11 cellular contexts compared by ENCODE assay signal in genomic region chr12:63940295-63940997, GRCh38.
A peak's percentile ranks its signal among the peaks of the same experiment; 100 is the strongest.
DNase-seq lines count a peak whose midpoint lies in the region; ATAC-seq and TF ChIP-seq lines count a peak whose summit lies in the region.
"Had no signal": no experiment of that assay in that cellular context is flagged by ENCODE, and none has a peak within 500 bp of the region (broad histone marks: within the 10 kb centered on the region; RNA-seq: fewer than 3 reads in every experiment).

No MANE protein-coding gene starts in this region.

- peaks cover 27% of the 10 kb centered on the region for H3K4me1 Mint-ChIP-seq in MCF 10A (ENCODE audit: insufficient read depth, unreplicated experiment)
- H3K4me1 Mint-ChIP-seq: activated CD4-positive, alpha-beta T cell treated with anti-CD3 and anti-CD28 coated beads, Interleukin-2, amount 10 ng/mL, durations not matched to agents 7 days and 5 days; activated naive CD4-positive, alpha-beta T cell treated with anti-CD3 and anti-CD28 coated beads, Interleukin-2, amount 10 ng/mL, durations not matched to agents 7 days and 5 days had no signal

- H3K4me3 Mint-ChIP-seq in MCF 10A (ENCODE audit: unreplicated experiment) = no peak overlapping the region
- H3K4me3 Mint-ChIP-seq: activated CD4-positive, alpha-beta T cell treated with anti-CD3 and anti-CD28 coated beads, Interleukin-2, amount 10 ng/mL, durations not matched to agents 7 days and 5 days; activated naive CD4-positive, alpha-beta T cell treated with anti-CD3 and anti-CD28 coated beads, Interleukin-2, amount 10 ng/mL, durations not matched to agents 7 days and 5 days; CD4-positive, CD25-positive, alpha-beta regulatory T cell had no signal

- intact Hi-C loops in MCF 10A (cut with micrococcal nuclease) = no loop called here

- H3K4me1 ChIP-seq in BLaER1 treated with 17β-estradiol and CSF1 and Interleukin-3, amounts not matched to agents 10 nM and 100 nM = peaks cover 49 to 81% (median 71%) of the 10 kb centered on the region in 10 experiments

- no peak overlapping the region for H3K27ac Mint-ChIP-seq in MCF 10A (ENCODE audit: low read depth, unreplicated experiment)
- H3K27ac Mint-ChIP-seq: activated CD4-positive, alpha-beta T cell treated with anti-CD3 and anti-CD28 coated beads, Interleukin-2, amount 10 ng/mL, durations not matched to agents 7 days and 5 days; activated naive CD4-positive, alpha-beta T cell treated with anti-CD3 and anti-CD28 coated beads, Interleukin-2, amount 10 ng/mL, durations not matched to agents 7 days and 5 days had no signal

- peak overlapping the region; percentile 46 to 69 (median 61) for H3K4me2 ChIP-seq in BLaER1 treated with 17β-estradiol and CSF1 and Interleukin-3, amounts not matched to agents 10 nM and 100 nM

- no peaks in the 10 kb centered on the region for H3K36me3 ChIP-seq in BLaER1 treated with 17β-estradiol and CSF1 and Interleukin-3, amounts not matched to agents 10 nM and 100 nM

- CTCF ChIA-PET in MCF 10A (lab: Yijun Ruan, JAX) = interaction anchor here (0.7 to 1.0 kb wide), 4 partner anchors 10 to 97 kb away, joined by 3 to 6 read pairs (median 3); no protein-coding TSS in a partner anchor

- no TSS peak for BruUV-seq in MCF 10A (replicated peaks; lab: Mats Ljungman, UMichigan)

- TF ChIP-seq CTCF in MCF 10A (IDR thresholded peaks at IDR 0.05; ENCODE audit: unreplicated experiment) = no peak

- H3K9me3 Mint-ChIP-seq in MCF 10A (ENCODE audit: unreplicated experiment) = peaks cover 6% of the 10 kb centered on the region
- H3K9me3 Mint-ChIP-seq: activated CD4-positive, alpha-beta T cell treated with anti-CD3 and anti-CD28 coated beads, Interleukin-2, amount 10 ng/mL, durations not matched to agents 7 days and 5 days; activated naive CD4-positive, alpha-beta T cell treated with anti-CD3 and anti-CD28 coated beads, Interleukin-2, amount 10 ng/mL, durations not matched to agents 7 days and 5 days had no signal

- peaks cover 40% of the 10 kb centered on the region for H3K36me3 Mint-ChIP-seq in MCF 10A (ENCODE audit: insufficient read depth, unreplicated experiment)
- H3K36me3 Mint-ChIP-seq: activated naive CD4-positive, alpha-beta T cell treated with anti-CD3 and anti-CD28 coated beads, Interleukin-2, amount 10 ng/mL, durations not matched to agents 7 days and 5 days; CD4-positive, CD25-positive, alpha-beta regulatory T cell had no signal

- peak overlapping the region in 6 of 11 experiments; percentile 3 to 52 (median 22); a peak in 6 of 22 replicates for H3K27ac ChIP-seq in BLaER1 treated with 17β-estradiol and CSF1 and Interleukin-3, amounts not matched to agents 10 nM and 100 nM
- peak overlapping the region; percentile 70 for H3K27ac ChIP-seq in angular gyrus (ENCODE audit: low read depth, low read length)

- H4K20me1 ChIP-seq in BLaER1 treated with 17β-estradiol and CSF1 and Interleukin-3, amounts not matched to agents 10 nM and 100 nM = no peaks in the 10 kb centered on the region

- no peak for ATAC-seq in esophagus mucosa

- no peaks in the 10 kb centered on the region for H3K27me3 Mint-ChIP-seq in MCF 10A (ENCODE audit: insufficient read depth, unreplicated experiment)
- H3K27me3 Mint-ChIP-seq: CD4-positive, CD25-positive, alpha-beta regulatory T cell had no signal

- POLR2A ChIA-PET in MCF 10A (lab: Yijun Ruan, JAX) = interaction anchor here (1.4 to 1.9 kb wide), 4 partner anchors 8 to 15 kb away, joined by 3 to 8 read pairs (median 6); no protein-coding TSS in a partner anchor

- peaks cover 0 to 6% (median 0%) of the 10 kb centered on the region in 11 experiments; a peak in 3 of 22 replicates for H3K9me3 ChIP-seq in BLaER1 treated with 17β-estradiol and CSF1 and Interleukin-3, amounts not matched to agents 10 nM and 100 nM (replicated peaks in 1 of 11)

- no peak overlapping the region for H3K4me3 ChIP-seq in BLaER1 treated with 17β-estradiol and CSF1 and Interleukin-3, amounts not matched to agents 10 nM and 100 nM

- H3K27me3 ChIP-seq in BLaER1 treated with 17β-estradiol and CSF1 and Interleukin-3, amounts not matched to agents 10 nM and 100 nM = no peaks in the 10 kb centered on the region

- peak overlapping the region in 1 of 11 experiments; percentile 4; a peak in 1 of 22 replicates for H3K9ac ChIP-seq in BLaER1 treated with 17β-estradiol and CSF1 and Interleukin-3, amounts not matched to agents 10 nM and 100 nM

- DNase-seq in NCI-H1105 treated with DMSO at 0.1 percent for 48 hours (lab: John Stamatoyannopoulos, UW) (peak; percentile 62), medulla oblongata (ENCODE audit: extremely low spot score) (peak; percentile 83), T-helper 9 cell (no peak), MCF 10A (ENCODE audit: unreplicated experiment) (no peak), NCI-H2107 (lab: John Stamatoyannopoulos, UW) (no peak)
- DNase-seq: activated CD4-positive, alpha-beta T cell treated with anti-CD3 and anti-CD28 coated beads, Interleukin-2, amount 10 ng/mL, durations not matched to agents 7 days and 5 days; activated naive CD4-positive, alpha-beta T cell treated with anti-CD3 and anti-CD28 coated beads, Interleukin-2, amount 10 ng/mL, durations not matched to agents 7 days and 5 days; CD4-positive, CD25-positive, alpha-beta regulatory T cell had no signal

Comparison
In these comparisons a context has a peak if more than half of its experiments do, and no peak if none do; other contexts are left out.
1. DNase-seq: peak in NCI-H1105 treated with DMSO at 0.1 percent for 48 hours (single experiment) and medulla oblongata (single experiment); none in T-helper 9 cell (single experiment), MCF 10A (single experiment) and NCI-H2107 (single experiment).